Comparison of ENCODE assay signal across 15 cellular contexts in the genomic region with DNA sequence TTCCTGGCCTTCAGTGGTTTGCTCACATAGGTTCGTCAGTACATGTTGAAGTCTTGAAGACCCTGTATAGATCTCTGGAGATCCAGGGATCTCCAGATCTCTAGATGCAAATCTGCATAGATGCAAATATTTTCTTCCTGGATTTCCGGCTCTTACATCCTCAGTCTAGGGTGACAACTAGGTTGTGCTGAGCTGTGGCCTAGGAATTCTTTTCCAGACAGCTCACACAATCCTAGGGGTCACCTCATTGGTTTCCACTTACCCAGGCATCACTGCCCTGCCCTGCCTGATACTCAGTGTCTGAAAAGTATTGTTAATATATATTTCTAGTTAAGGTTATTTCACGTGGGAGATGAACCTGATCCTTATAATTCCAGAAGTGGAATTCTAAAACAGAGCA.
A peak's percentile ranks its signal among the peaks of the same experiment; 100 is the strongest.
DNase-seq lines count a peak whose midpoint lies in the region; ATAC-seq, FAIRE-seq and TF ChIP-seq lines count a peak whose summit lies in the region.
"Had no signal": no experiment of that assay in that cellular context is flagged by ENCODE, and none has a peak within 500 bp of the region (broad histone marks: within the 10 kb centered on the region; RNA-seq: fewer than 3 reads in every experiment).

No MANE protein-coding gene starts in this region.

- no peak for TF ChIP-seq EP300 in K562 (IDR thresholded peaks at IDR 0.05; ENCODE audit: low read length)

- H3K9ac ChIP-seq in GM23248 (no peak overlapping the region), K562 (ENCODE audit: insufficient read depth in 1 of 2, low read depth in 2 of 2, low read length in 2 of 2) (no peak overlapping the region), kidney (ENCODE audit: low read length in 2 of 2) (no peak overlapping the region)

- intact Hi-C loops in K562 (cut with micrococcal nuclease) = no loop called here
- intact Hi-C loops in kidney (cut with DNase I) = no loop called here

- H2AFZ ChIP-seq in GM23248 = no peak overlapping the region
- H2AFZ ChIP-seq in K562 (ENCODE audit: low read depth, low read length) = no peak overlapping the region

- FAIRE-seq in K562 (lab: Jason Lieb, UNC) = no peak
- FAIRE-seq in kidney (lab: Jason Lieb, UNC) = no peak
- FAIRE-seq: A549 had no signal

- 79 to 87% methylated on average over 3 of the region's 3 CpGs for WGBS in GM23248 (ENCODE audit: low coverage in 1 of 2, low lambda C conversion rate in 2 of 2, missing lambda C conversion rate in 2 of 2), 2 experiments
- 65% methylated on average over 3 of the region's 3 CpGs for WGBS in K562 (ENCODE audit: insufficient coverage, low coverage, missing lambda C conversion rate)

- TF ChIP-seq RAD21 in K562 (CRISPR knock-in tag; conservative IDR thresholded peaks at IDR 0.05 in 1 of 2, IDR thresholded peaks at IDR 0.05 in 1 of 2) = no peak

- in situ Hi-C loops in GM23248 (cut with MboI) = no loop called here
- in situ Hi-C loops in K562 (cut with MboI) = no loop called here

- H3K9me3 Mint-ChIP-seq in memory B cell = no peaks in the 10 kb centered on the region
- H3K9me3 Mint-ChIP-seq: IgD-negative memory B cell had no signal

- peaks cover 9% of the 10 kb centered on the region; the same call in 1 of the 2 replicates for H3F3A ChIP-seq in GM23248 (ENCODE audit: insufficient read depth)

- TF ChIP-seq POLR2A in K562 (conservative IDR thresholded peaks at IDR 0.05) = no peak

- H3K9me3 ChIP-seq in GM23248 (ENCODE audit: low read depth) = no peaks in the 10 kb centered on the region
- H3K9me3 ChIP-seq in K562 (replicated peaks; ENCODE audit: control insufficient read depth, insufficient read depth, low read depth, low read length) = no peaks in the 10 kb centered on the region
- H3K9me3 ChIP-seq in kidney (ENCODE audit: control insufficient read depth in 1 of 2, low read length in 2 of 2) = no peaks in the 10 kb centered on the region
- H3K9me3 ChIP-seq: A549 had no signal

- POLR2A ChIA-PET in K562 (lab: Yijun Ruan, JAX) = interaction anchor here (0.8 kb wide), 1 partner anchor 557 kb away, joined by 3 read pairs; no protein-coding TSS in a partner anchor

- peak overlapping the region; percentile 37 for H3K27ac Mint-ChIP-seq in memory B cell
- H3K27ac Mint-ChIP-seq: IgD-negative memory B cell had no signal

- TF ChIP-seq CTCF in K562 (IDR thresholded peaks at IDR 0.05 in 2 of 3, conservative IDR thresholded peaks at IDR 0.05 in 1 of 3; ENCODE audit: insufficient read depth in 2 of 3, low read depth in 1 of 3, low read length in 3 of 3) (no peak), kidney (IDR thresholded peaks at IDR 0.05; ENCODE audit: borderline replicate concordance, extremely low read depth, insufficient read depth) (no peak)

- H3K79me2 ChIP-seq in GM23248 (ENCODE audit: insufficient read depth) = 0 out of 2 replicates have a peak, but pooled peaks cover 4% of the 10 kb centered on the region
- no peaks in the 10 kb centered on the region for H3K79me2 ChIP-seq in K562 (ENCODE audit: control insufficient read depth, insufficient read depth, low read length)

- H3K9me2 ChIP-seq in GM23248 (ENCODE audit: insufficient read depth) = no peaks in the 10 kb centered on the region

- H3K36me3 ChIP-seq in GM23248 (ENCODE audit: low read depth) (peaks cover 69% of the 10 kb centered on the region), K562 (ENCODE audit: control insufficient read depth, insufficient read depth, low read length) (peaks cover 83% of the 10 kb centered on the region), kidney (ENCODE audit: control insufficient read depth in 1 of 2, insufficient read depth in 2 of 2, low read length in 2 of 2) (peaks cover 28 to 41% of the 10 kb centered on the region in 2 donors)

- no peak overlapping the region for H3K4me2 ChIP-seq in GM23248 (ENCODE audit: unreplicated experiment)
- H3K4me2 ChIP-seq in K562 (ENCODE audit: insufficient read depth, low read length) = no peak overlapping the region
- H3K4me2 ChIP-seq: A549 had no signal

- 0 out of 3 replicates have a peak, but pooled peaks have one; percentile 39 for ATAC-seq in K562
- ATAC-seq in memory B cell (ENCODE audit: low read depth) = no peak

- H3K4me3 ChIP-seq in GM23248 (no peak overlapping the region), K562 (no peak overlapping the region), kidney (ENCODE audit: low read length in 2 of 2) (no peak overlapping the region)
- H3K4me3 ChIP-seq: A549, SK-N-MC had no signal

- H3K4me1 Mint-ChIP-seq in memory B cell = no peaks in the 10 kb centered on the region
- H3K4me1 Mint-ChIP-seq: IgD-negative memory B cell had no signal

- no peak overlapping the region for H3K4me3 Mint-ChIP-seq in memory B cell
- H3K4me3 Mint-ChIP-seq: IgD-negative memory B cell had no signal

- no peaks in the 10 kb centered on the region for H3K27me3 Mint-ChIP-seq in memory B cell
- H3K27me3 Mint-ChIP-seq: IgD-negative memory B cell had no signal

- H4K20me1 ChIP-seq in GM23248 (ENCODE audit: insufficient read depth) (no peaks in the 10 kb centered on the region), K562 (replicated peaks; ENCODE audit: control insufficient read depth, insufficient read depth, low read length) (no peaks in the 10 kb centered on the region)

- H3K36me3 Mint-ChIP-seq in memory B cell = peaks cover 36% of the 10 kb centered on the region

- no peaks in the 10 kb centered on the region for H3K9me1 ChIP-seq in K562 (ENCODE audit: control insufficient read depth, insufficient read depth, low read length)

- H3K27ac ChIP-seq in GM23248 (peak overlapping the region; percentile 20; the same call in 1 of the 2 replicates), K562 (ENCODE audit: extremely low read depth, low read depth, low read length) (no peak overlapping the region), kidney (ENCODE audit: low read depth in 2 of 2, low read length in 2 of 2) (no peak overlapping the region)
- H3K27ac ChIP-seq: A549, SK-N-MC had no signal

- H3K4me1 ChIP-seq in GM23248 (ENCODE audit: insufficient read depth) = peaks cover 15% of the 10 kb centered on the region; the same call in 1 of the 2 replicates
- peaks cover 0 to 10% of the 10 kb centered on the region in 2 experiments; a peak in 2 of 5 replicates for H3K4me1 ChIP-seq in K562 (replicated peaks in 1 of 2; ENCODE audit: control insufficient read depth in 2 of 2, insufficient read depth in 2 of 2, low read length in 2 of 2)
- no peaks in the 10 kb centered on the region for H3K4me1 ChIP-seq in kidney (ENCODE audit: control insufficient read depth in 1 of 2, insufficient read depth in 1 of 2, low read depth in 1 of 2, low read length in 2 of 2)
- H3K4me1 ChIP-seq: A549 had no signal

- CTCF ChIA-PET in K562 (lab: Yijun Ruan, JAX; ENCODE audit: low intra/inter-chr PET ratio) = no interaction called here

- no TSS peak for BruUV-seq in K562 (replicated peaks; lab: Mats Ljungman, UMichigan)

- DNase-seq in AG08395 (ENCODE audit: low spot score) (peak; percentile 6), GM23248 (peak; percentile 42), K562 (ENCODE audit: extremely low read depth in 1 of 4, low spot score in 3 of 4) (no peak), memory B cell (ENCODE audit: low spot score in 2 of 2) (no peak), SIG-M5 treated with dmso at 0.1 percent for 504 hours (lab: John Stamatoyannopoulos, UW; ENCODE audit: unreplicated experiment) (no peak), RPMI8226 (no peak), NCI-H69 (lab: John Stamatoyannopoulos, UW) (no peak), kidney (no peak)
- DNase-seq: C1 segment of cervical spinal cord, DND-41, NCI-H187, NCI-H526 treated with DMSO at 0.1 percent for 48 hours had no signal

- no peaks in the 10 kb centered on the region for H3K27me3 ChIP-seq in GM23248 (replicated peaks; ENCODE audit: insufficient read depth)
- H3K27me3 ChIP-seq in K562 (ENCODE audit: control insufficient read depth in 2 of 2, insufficient read depth in 2 of 2, low read length in 2 of 2) = no peaks in the 10 kb centered on the region

TF ChIP-seq in K562, 482 proteins besides CTCF, POLR2A, EP300 and RAD21 (continues in another document):
- TF ChIP-seq STAT5B (CRISPR knock-in tag; IDR thresholded peaks at IDR 0.05) (no peak), ZBTB12 (CRISPR knock-in tag; IDR thresholded peaks at IDR 0.05) (no peak), ZZZ3 (IDR thresholded peaks at IDR 0.05) (no peak)

Comparison
In these comparisons a context has a peak if more than half of its experiments do, and no peak if none do; other contexts are left out.
1. DNase-seq: peak in AG08395 (single experiment) and GM23248 (single experiment); none in K562 (0 of 4), memory B cell (0 of 2), SIG-M5 treated with dmso at 0.1 percent for 504 hours (single experiment), RPMI8226 (single experiment), NCI-H69 (single experiment) and kidney (single experiment).